In genomic region chr12:27688671-27689070, GRCh38 we compare ENCODE assay signal across 22 cellular contexts. TPM values are rescaled to one million over a fixed set of nuclear protein-coding genes. Genes with fewer than 3 reads are reported as not detected.
"Had no signal": no experiment of that assay in that cellular context is flagged by ENCODE, and none has a peak within 500 bp of the region (broad histone marks: within the 10 kb centered on the region; RNA-seq: fewer than 3 reads in every experiment).

No MANE protein-coding gene starts in this region.

- H3K9ac ChIP-seq: KMS-11 had no signal

- H3K4me1 Mint-ChIP-seq: IgD-negative memory B cell had no signal

- H3K4me3 ChIP-seq: K562, SJSA1, SK-N-MC had no signal

- H3K27ac ChIP-seq: KMS-11, SJSA1, SK-N-MC had no signal

- H3K4me1 ChIP-seq: SJSA1 had no signal

- DNase-seq: Kasumi-1, MM.1S, NCI-H1092 treated with DMSO at 0.1 percent for 48 hours, NCI-H1436, NCI-H187, NCI-H2029, NCI-H2081 treated with DMSO at 0.1 percent for 48 hours, NCI-H2171 treated with DMSO at 0.1 percent for 48 hours, NCI-H345, NCI-H446 treated with DMSO at 0.1 percent for 48 hours, NCI-H510A treated with DMSO at 0.1 percent for 48 hours, NCI-H69, NCI-H774, Right ventricle myocardium superior, RPMI8226, SIG-M5 had no signal

- H3K27me3 ChIP-seq: SJSA1 had no signal

- H3K9me3 Mint-ChIP-seq: IgD-negative memory B cell had no signal

- H3K4me3 Mint-ChIP-seq: IgD-negative memory B cell had no signal

- H3K27me3 Mint-ChIP-seq: IgD-negative memory B cell had no signal

- H3K9me3 ChIP-seq: SJSA1 had no signal

- H3K4me2 ChIP-seq: KMS-11 had no signal

- FAIRE-seq: K562, RCC 7860 had no signal

RNA-seq across cellular contexts. Expression of gene REP15, which starts 7.6 kb away (rescaled TPM):
- total RNA-seq: K562 had no signal
- polyA plus RNA-seq: IgD-negative memory B cell, K562 had no signal
